Comparison of ENCODE assay signal across 1 cellular context in genomic region chr7:106730021-106730420, GRCh38.
TF ChIP-seq lines count a peak whose summit lies in the region.

No MANE protein-coding gene starts in this region.

TF ChIP-seq in IMR-90, 13 proteins besides CTCF, POLR2A, EP300 and RAD21:
- TF ChIP-seq RCOR1 (IDR thresholded peaks at IDR 0.05; ENCODE audit: insufficient replicate concordance, low read length), result no peak
- no peak for TF ChIP-seq ELK1 (IDR thresholded peaks at IDR 0.05; ENCODE audit: borderline replicate concordance, low read depth, low read length)
- TF ChIP-seq USF2 (IDR thresholded peaks at IDR 0.05; ENCODE audit: low read depth, low read length), result no peak
- TF ChIP-seq RFX5 (IDR thresholded peaks at IDR 0.05; ENCODE audit: low read depth, low read length), result no peak
- TF ChIP-seq MXI1 (IDR thresholded peaks at IDR 0.05; ENCODE audit: borderline replicate concordance, low read depth, low read length), result no peak
- no peak for TF ChIP-seq CHD1 (IDR thresholded peaks at IDR 0.05; ENCODE audit: low read depth, low read length)
